ENCODE assay signal across 8 cellular contexts in the genomic region with DNA sequence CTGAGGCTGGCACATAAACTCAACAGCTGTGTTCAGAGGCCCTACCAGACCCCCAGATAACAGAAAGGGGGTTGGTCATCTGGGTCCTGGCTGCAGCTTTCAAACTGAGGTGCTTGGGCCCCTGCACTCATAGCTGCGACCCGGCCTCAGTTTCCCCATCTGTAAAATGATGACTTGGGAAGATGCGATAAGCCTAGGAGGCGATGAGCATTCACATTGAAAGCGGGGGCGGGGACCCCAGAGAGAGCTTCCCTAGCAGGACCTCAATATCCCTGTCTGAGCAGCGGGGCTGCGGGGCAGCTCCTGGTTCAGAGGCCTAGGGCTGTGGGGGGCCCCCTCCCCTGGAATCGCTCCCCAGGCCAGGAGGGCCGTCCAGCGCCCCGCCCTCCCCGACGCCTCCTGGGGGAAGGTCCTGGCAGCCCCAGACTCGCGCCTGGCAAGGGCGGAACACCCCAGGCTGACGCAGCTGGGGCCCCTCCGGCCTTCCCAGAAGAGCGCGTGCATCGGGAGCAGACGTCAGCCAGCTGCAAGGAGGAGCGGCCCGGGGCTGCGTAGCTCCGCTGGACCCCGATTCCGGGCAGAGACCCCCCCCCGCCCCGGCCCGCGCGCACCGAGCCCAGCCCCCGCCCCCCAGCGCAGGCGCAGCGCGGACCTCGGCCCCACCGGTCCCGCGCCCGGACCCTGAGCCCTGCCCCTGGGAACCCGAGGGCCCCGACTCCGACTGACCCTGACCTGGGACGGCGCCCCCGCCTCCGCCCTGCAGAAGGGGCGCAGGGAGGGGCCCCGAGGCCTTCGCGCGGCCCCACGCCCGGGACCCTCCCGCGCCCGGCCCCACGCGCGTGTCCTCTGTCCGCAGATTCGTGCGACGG. TPM values are rescaled to one million over a fixed set of nuclear protein-coding genes. Genes with fewer than 3 reads are reported as not detected.
DNase-seq lines count a peak whose midpoint lies in the region; ATAC-seq and TF ChIP-seq lines count a peak whose summit lies in the region.

No MANE protein-coding gene starts in this region.

- H3K27me3 Mint-ChIP-seq in activated CD4-positive, alpha-beta T cell treated with anti-CD3 and anti-CD28 coated beads for 36 hours, result peaks cover 9% of the 10 kb centered on the region

- H3K4me1 Mint-ChIP-seq in activated CD4-positive, alpha-beta T cell treated with anti-CD3 and anti-CD28 coated beads for 36 hours, result peaks cover 5% of the 10 kb centered on the region

- H3K27ac Mint-ChIP-seq in activated CD4-positive, alpha-beta T cell treated with anti-CD3 and anti-CD28 coated beads for 36 hours, result no peak overlapping the region

- H3K27ac ChIP-seq in iPS DF 6.9 (ENCODE audit: low read length), result no peak overlapping the region

- no peaks in the 10 kb centered on the region; the same call in 1 of the 2 replicates for H3K36me3 ChIP-seq in iPS DF 6.9 (ENCODE audit: control insufficient read depth, insufficient read depth, low read length)

- peak; percentile 69 for DNase-seq in activated CD4-positive, alpha-beta T cell treated with anti-CD3 and anti-CD28 coated beads for 36 hours
- no peak for DNase-seq in activated CD4-positive, alpha-beta T cell treated with anti-CD3 and anti-CD28 coated beads, Interleukin-2, amount 50 U/mL, for 1 hour
- DNase-seq in OCI-M1 (lab: John Stamatoyannopoulos, UW), result peak; percentile 32
- DNase-seq in astrocyte of the spinal cord (ENCODE audit: low read depth, low spot score), result peak; percentile 81
- DNase-seq in iPS DF 6.9 (ENCODE audit: low read depth, low spot score), result no peak
- peak; percentile 55 for DNase-seq in retinal pigment epithelial cell (ENCODE audit: low read depth)
- DNase-seq in middle frontal gyrus (ENCODE audit: extremely low spot score, low spot score), result no peak

- ATAC-seq in activated CD4-positive, alpha-beta T cell treated with anti-CD3 and anti-CD28 coated beads for 36 hours, result no peak
- ATAC-seq in HG02763 (IDR thresholded peaks at IDR 0.05; ENCODE audit: unreplicated experiment), result peak; percentile 6

- POLR2A ChIA-PET in activated CD4-positive, alpha-beta T cell treated with anti-CD3 and anti-CD28 coated beads for 36 hours (lab: Charles Lee), result interaction anchor here (1.0 kb wide), 1 partner anchor 590 kb away, joined by 4 read pairs; the partner anchor contains the start of gene CIRBP

- intact Hi-C loops in activated CD4-positive, alpha-beta T cell treated with anti-CD3 and anti-CD28 coated beads for 36 hours (cut with DNase I, micrococcal nuclease), result loop anchor here (1.0 to 5.0 kb wide), 24 partner anchors 16 to 1183 kb away; partner anchors contain the start of genes PTBP1 (in 2 of the 2), RNF126 (in 2 of the 2), ARHGAP45 (in 1 of the 2) and BSG (in 1 of the 2)

- H3K36me3 Mint-ChIP-seq in activated CD4-positive, alpha-beta T cell treated with anti-CD3 and anti-CD28 coated beads for 36 hours (ENCODE audit: low read depth), result no peaks in the 10 kb centered on the region

- WGBS in iPS DF 6.9 (ENCODE audit: insufficient coverage, insufficient read length), result no CpG with 5 or more reads among the region's 69 CpGs

- TF ChIP-seq CTCF in astrocyte of the spinal cord (IDR thresholded peaks at IDR 0.05; ENCODE audit: low read depth, low read length) (no peak), retinal pigment epithelial cell (conservative IDR thresholded peaks at IDR 0.05; ENCODE audit: low read depth, low read length) (no peak)

- CTCF ChIA-PET in activated CD4-positive, alpha-beta T cell treated with anti-CD3 and anti-CD28 coated beads for 36 hours (lab: Charles Lee), result interaction anchor here (1.0 to 2.0 kb wide), 6 partner anchors 9 to 44 kb away, joined by 3 to 11 read pairs (median 4); partner anchors contain the start of gene RNF126

- H3K4me1 ChIP-seq in iPS DF 6.9 (ENCODE audit: control insufficient read depth, insufficient read depth, low read length), result peaks cover 4% of the 10 kb centered on the region

- peak overlapping the region; percentile 70 for H3K4me3 Mint-ChIP-seq in activated CD4-positive, alpha-beta T cell treated with anti-CD3 and anti-CD28 coated beads for 36 hours

- no peaks in the 10 kb centered on the region for H3K9me3 ChIP-seq in iPS DF 6.9 (ENCODE audit: control insufficient read depth, insufficient read depth, low read length)

- no peaks in the 10 kb centered on the region for H3K9me3 Mint-ChIP-seq in activated CD4-positive, alpha-beta T cell treated with anti-CD3 and anti-CD28 coated beads for 36 hours (ENCODE audit: low read depth)

- in situ Hi-C loops in astrocyte of the spinal cord (cut with HindIII; ENCODE audit: low sequenced_read_pairs), result no loop called here

- peaks cover 7% of the 10 kb centered on the region for H3K27me3 ChIP-seq in iPS DF 6.9 (ENCODE audit: control insufficient read depth, insufficient read depth, low read length)

- H3K4me3 ChIP-seq in astrocyte of the spinal cord (ENCODE audit: low read depth, low read length) (peak overlapping the region; percentile 41), iPS DF 6.9 (ENCODE audit: low read length) (peak overlapping the region; percentile 83), retinal pigment epithelial cell (ENCODE audit: low read length) (peak overlapping the region; percentile 45)

RNA-seq across cellular contexts. Expression of gene FSTL3, which starts 3.5 kb away (rescaled TPM):
- 10 to 100 TPM in 1 of 2 experiments, 1 to 10 TPM in 1; 8.5 to 10.1 TPM for total RNA-seq in activated CD4-positive, alpha-beta T cell treated with anti-CD3 and anti-CD28 coated beads for 36 hours

RNA-seq across cellular contexts. Expression of gene PRSS57, which starts 15.6 kb away (rescaled TPM):
- total RNA-seq in activated CD4-positive, alpha-beta T cell treated with anti-CD3 and anti-CD28 coated beads for 36 hours, result not detected

RNA-seq across cellular contexts. Expression of gene RNF126, which starts 16.6 kb away (rescaled TPM):
- 10 to 100 TPM; 83.0 to 91.3 TPM for total RNA-seq in activated CD4-positive, alpha-beta T cell treated with anti-CD3 and anti-CD28 coated beads for 36 hours

RNA-seq across cellular contexts. Expression of gene PALM, which starts 29.1 kb away (rescaled TPM):
- under 1 TPM in 1 of 2 experiments, not detected in 1; 0.18 TPM for total RNA-seq in activated CD4-positive, alpha-beta T cell treated with anti-CD3 and anti-CD28 coated beads for 36 hours

RNA-seq across cellular contexts. Expression of gene FGF22, which starts 40.0 kb away (rescaled TPM):
- not detected for total RNA-seq in activated CD4-positive, alpha-beta T cell treated with anti-CD3 and anti-CD28 coated beads for 36 hours

Comparison
In these comparisons a context has a peak if more than half of its experiments do, and no peak if none do; other contexts are left out.
1. DNase-seq: peak in activated CD4-positive, alpha-beta T cell treated with anti-CD3 and anti-CD28 coated beads for 36 hours (single experiment), OCI-M1 (single experiment), astrocyte of the spinal cord (single experiment) and retinal pigment epithelial cell (single experiment); none in activated CD4-positive, alpha-beta T cell treated with anti-CD3 and anti-CD28 coated beads, Interleukin-2, amount 50 U/mL, for 1 hour (single experiment), iPS DF 6.9 (single experiment) and middle frontal gyrus (single experiment).
2. Peak in every context shown above with its lines, with median percentiles within 50 percentile points of each other: H3K4me3 ChIP-seq.